ENCODE assay signal across 36 cellular contexts in genomic region chr7:95620631-95621030, GRCh38. TPM values are rescaled to one million over a fixed set of nuclear protein-coding genes. Genes with fewer than 3 reads are reported as not detected.
"Had no signal": no experiment of that assay in that cellular context is flagged by ENCODE, and none has a peak within 500 bp of the region (broad histone marks: within the 10 kb centered on the region; RNA-seq: fewer than 3 reads in every experiment).

No MANE protein-coding gene starts in this region.

- H3K4me1 ChIP-seq: adrenal gland, ascending aorta, breast epithelium had no signal

- H3K4me1 Mint-ChIP-seq: activated B cell treated with CpG ODN at 0.5 μM for 24 hours; activated CD4-positive, alpha-beta T cell treated with anti-CD3 and anti-CD28 coated beads, Interleukin-2, amount 10 ng/mL, durations not matched to agents 24 days and 14 days; activated naive CD8-positive, alpha-beta T cell treated with anti-CD3 and anti-CD28 coated beads for 36 hours; activated T-helper 17 cell treated with anti-CD3 and anti-CD28 coated beads, Interleukin-2, amount 50 U/mL, for 72 hours had no signal

- H3K27ac Mint-ChIP-seq: activated B cell treated with CpG ODN at 0.5 μM for 24 hours; activated CD4-positive, alpha-beta memory T cell treated with anti-CD3 and anti-CD28 coated beads for 36 hours; activated CD4-positive, alpha-beta T cell treated with anti-CD3 and anti-CD28 coated beads, Interleukin-2, amount 10 ng/mL, durations not matched to agents 24 days and 14 days; activated CD8-positive, alpha-beta T cell treated with anti-CD3 and anti-CD28 coated beads for 36 hours; activated naive CD4-positive, alpha-beta T cell treated with anti-CD3 and anti-CD28 coated beads for 36 hours; activated naive CD4-positive, alpha-beta T cell treated with anti-CD3 and anti-CD28 coated beads, Interleukin-2, amount 50 U/mL, for 72 hours; activated naive CD8-positive, alpha-beta T cell treated with anti-CD3 and anti-CD28 coated beads for 36 hours; activated T-cell treated with anti-CD3 and anti-CD28 coated beads, Interleukin-2, amount 50 U/mL, for 72 hours; activated T-helper 1 cell treated with anti-CD3 and anti-CD28 coated beads, Interleukin-12 subunit alpha, Interleukin-12 subunit beta, Interleukin-2, Interleukin-4 antibody, amounts not matched to agents 30 ng/mL and 10 ng/mL and 1 ng/mL, durations not matched to agents 14 hours and 24 hours and 36 hours; activated T-helper 17 cell treated with anti-CD3 and anti-CD28 coated beads, Interleukin-2, amount 50 U/mL, for 72 hours; T-helper 1 cell treated with Interleukin-12 subunit alpha and Interleukin-12 subunit beta and Interleukin-4 antibody, amounts not matched to agents 30 μg/mL and 1 μg/mL, for 36 hours; T-helper 2 cell treated with Interferon-gamma antibody and Interleukin-4, amounts not matched to agents 5 μg/mL and 100 μg/mL, for 36 hours had no signal

- H3K27me3 ChIP-seq: adrenal gland, ascending aorta, brain microvascular endothelial cell, breast epithelium had no signal

- H3K9me3 Mint-ChIP-seq: activated CD4-positive, alpha-beta memory T cell treated with anti-CD3 and anti-CD28 coated beads for 36 hours; activated CD4-positive, alpha-beta T cell treated with anti-CD3 and anti-CD28 coated beads, Interleukin-2, amount 10 ng/mL, durations not matched to agents 24 days and 14 days; activated CD8-positive, alpha-beta T cell treated with anti-CD3 and anti-CD28 coated beads for 36 hours; activated naive CD4-positive, alpha-beta T cell treated with anti-CD3 and anti-CD28 coated beads for 36 hours; activated T-cell treated with anti-CD3 and anti-CD28 coated beads, Interleukin-2, amount 50 U/mL, for 4 hours; activated T-helper 1 cell treated with anti-CD3 and anti-CD28 coated beads, Interleukin-12 subunit alpha, Interleukin-12 subunit beta, Interleukin-2, Interleukin-4 antibody, amounts not matched to agents 30 ng/mL and 10 ng/mL and 1 ng/mL, durations not matched to agents 14 hours and 24 hours and 36 hours; T-helper 1 cell treated with Interleukin-12 subunit alpha and Interleukin-12 subunit beta and Interleukin-4 antibody, amounts not matched to agents 30 μg/mL and 1 μg/mL, for 36 hours; T-helper 2 cell treated with Interferon-gamma antibody and Interleukin-4, amounts not matched to agents 5 μg/mL and 100 μg/mL, for 36 hours had no signal

- H3K36me3 ChIP-seq: adrenal gland, ascending aorta, brain microvascular endothelial cell, breast epithelium had no signal

- H3K4me3 ChIP-seq: adrenal gland, ascending aorta, breast epithelium had no signal

- DNase-seq: activated B cell treated with CpG ODN at 0.5 μM for 24 hours; activated CD4-positive, alpha-beta memory T cell treated with anti-CD3 and anti-CD28 coated beads for 36 hours; activated CD4-positive, alpha-beta T cell treated with anti-CD3 and anti-CD28 coated beads for 4 hours; activated CD4-positive, alpha-beta T cell treated with anti-CD3 and anti-CD28 coated beads, Interleukin-2, amount 10 ng/mL, durations not matched to agents 24 days and 14 days; activated CD4-positive, alpha-beta T cell treated with anti-CD3 and anti-CD28 coated beads, Interleukin-2, amount 50 U/mL, for 1 hour; activated CD4-positive, alpha-beta T cell treated with anti-CD3 and anti-CD28 coated beads, Interleukin-2, amount 50 U/mL, for 4 hours; activated CD4-positive, CD25-positive, alpha-beta regulatory T cell treated with anti-CD3 and anti-CD28 coated beads, Interleukin-2, amount 50 U/mL, for 72 hours; activated CD8-positive, alpha-beta memory T cell treated with anti-CD3 and anti-CD28 coated beads, Interleukin-2, amount 50 U/mL, for 4 hours; activated CD8-positive, alpha-beta T cell treated with anti-CD3 and anti-CD28 coated beads for 36 hours; activated effector memory CD4-positive, alpha-beta T cell treated with anti-CD3 and anti-CD28 coated beads, Interleukin-2, amount 50 U/mL, for 16 hours; activated gamma-delta T cell treated with Interleukin-2 at 50 U/mL for 16 hours; activated naive CD4-positive, alpha-beta T cell; activated naive CD4-positive, alpha-beta T cell treated with anti-CD3 and anti-CD28 coated beads for 36 hours; activated naive CD4-positive, alpha-beta T cell treated with anti-CD3 and anti-CD28 coated beads, Interleukin-2, amount 50 U/mL, for 16 hours; activated naive CD8-positive, alpha-beta T cell treated with anti-CD3 and anti-CD28 coated beads for 36 hours; activated T-cell treated with anti-CD3 and anti-CD28 coated beads for 4 hours; activated T-cell treated with anti-CD3 and anti-CD28 coated beads, Interleukin-2, amount 50 U/mL, for 1 hour; activated T-cell treated with anti-CD3 and anti-CD28 coated beads, Interleukin-2, amount 50 U/mL, for 4 hours; activated T-cell treated with anti-CD3 and anti-CD28 coated beads, Interleukin-2, amount 50 U/mL, for 72 hours; adrenal gland; amygdala; brain microvascular endothelial cell; central memory CD4-positive, alpha-beta T cell; SW 1271; T-helper 1 cell; T-helper 2 cell; T-helper 9 cell had no signal

- H3K27ac ChIP-seq: adrenal gland, ascending aorta, brain microvascular endothelial cell, breast epithelium, VCaP had no signal

- H3K4me3 Mint-ChIP-seq: activated B cell treated with CpG ODN at 0.5 μM for 24 hours; activated CD4-positive, alpha-beta memory T cell treated with anti-CD3 and anti-CD28 coated beads for 36 hours; activated CD4-positive, alpha-beta T cell treated with anti-CD3 and anti-CD28 coated beads, Interleukin-2, amount 10 ng/mL, durations not matched to agents 24 days and 14 days; activated CD8-positive, alpha-beta T cell treated with anti-CD3 and anti-CD28 coated beads for 36 hours; activated naive CD4-positive, alpha-beta T cell treated with anti-CD3 and anti-CD28 coated beads for 36 hours; activated naive CD8-positive, alpha-beta T cell treated with anti-CD3 and anti-CD28 coated beads for 36 hours; activated T-cell treated with anti-CD3 and anti-CD28 coated beads, Interleukin-2, amount 50 U/mL, for 4 hours; activated T-cell treated with anti-CD3 and anti-CD28 coated beads, Interleukin-2, amount 50 U/mL, for 72 hours; activated T-helper 1 cell treated with anti-CD3 and anti-CD28 coated beads, Interleukin-12 subunit alpha, Interleukin-12 subunit beta, Interleukin-2, Interleukin-4 antibody, amounts not matched to agents 30 ng/mL and 10 ng/mL and 1 ng/mL, durations not matched to agents 14 hours and 24 hours and 36 hours; activated T-helper 17 cell treated with anti-CD3 and anti-CD28 coated beads, Interleukin-2, amount 50 U/mL, for 72 hours; T-helper 1 cell treated with Interleukin-12 subunit alpha and Interleukin-12 subunit beta and Interleukin-4 antibody, amounts not matched to agents 30 μg/mL and 1 μg/mL, for 36 hours; T-helper 2 cell treated with Interferon-gamma antibody and Interleukin-4, amounts not matched to agents 5 μg/mL and 100 μg/mL, for 36 hours had no signal

- ATAC-seq: activated CD8-positive, alpha-beta T cell treated with anti-CD3 and anti-CD28 coated beads for 36 hours; activated naive CD4-positive, alpha-beta T cell treated with anti-CD3 and anti-CD28 coated beads, Interleukin-2, amount 50 U/mL, for 72 hours; activated T-cell treated with anti-CD3 and anti-CD28 coated beads, Interleukin-2, amount 50 U/mL, for 4 hours; activated T-cell treated with anti-CD3 and anti-CD28 coated beads, Interleukin-2, amount 50 U/mL, for 72 hours; activated T-helper 17 cell treated with anti-CD3 and anti-CD28 coated beads, Interleukin-2, amount 50 U/mL, for 72 hours had no signal

- H3K9me3 ChIP-seq: adrenal gland, ascending aorta had no signal

- H3K27me3 Mint-ChIP-seq: activated CD4-positive, alpha-beta T cell treated with anti-CD3 and anti-CD28 coated beads, Interleukin-2, amount 10 ng/mL, durations not matched to agents 24 days and 14 days had no signal

- H3K36me3 Mint-ChIP-seq: activated CD4-positive, alpha-beta memory T cell treated with anti-CD3 and anti-CD28 coated beads for 36 hours; activated naive CD8-positive, alpha-beta T cell treated with anti-CD3 and anti-CD28 coated beads for 36 hours had no signal

RNA-seq across cellular contexts. Expression of gene PDK4, which starts 24.3 kb away (rescaled TPM):
- total RNA-seq: activated CD4-positive, alpha-beta memory T cell treated with anti-CD3 and anti-CD28 coated beads for 36 hours; activated CD4-positive, alpha-beta T cell treated with anti-CD3 and anti-CD28 coated beads, Interleukin-2, amount 10 ng/mL, durations not matched to agents 24 days and 14 days; activated CD8-positive, alpha-beta memory T cell treated with anti-CD3 and anti-CD28 coated beads for 36 hours; activated CD8-positive, alpha-beta T cell treated with anti-CD3 and anti-CD28 coated beads for 36 hours; activated naive CD4-positive, alpha-beta T cell treated with anti-CD3 and anti-CD28 coated beads for 36 hours; activated naive CD4-positive, alpha-beta T cell treated with anti-CD3 and anti-CD28 coated beads, Interleukin-2, amount 50 U/mL, for 72 hours; activated naive CD8-positive, alpha-beta T cell treated with anti-CD3 and anti-CD28 coated beads for 36 hours; activated T-cell treated with anti-CD3 and anti-CD28 coated beads, Interleukin-2, amount 50 U/mL, for 72 hours; activated T-helper 1 cell treated with anti-CD3 and anti-CD28 coated beads, Interleukin-12 subunit alpha, Interleukin-12 subunit beta, Interleukin-2, Interleukin-4 antibody, amounts not matched to agents 30 ng/mL and 10 ng/mL and 1 ng/mL, durations not matched to agents 14 hours and 24 hours and 36 hours; activated T-helper 17 cell treated with anti-CD3 and anti-CD28 coated beads, Interleukin-2, amount 50 U/mL, for 72 hours had no signal
